In genomic region chr18:58195278-58195721, GRCh38 we compare ENCODE assay signal across 8 cellular contexts.
A peak's percentile ranks its signal among the peaks of the same experiment; 100 is the strongest.
DNase-seq lines count a peak whose midpoint lies in the region; ATAC-seq and TF ChIP-seq lines count a peak whose summit lies in the region.

No MANE protein-coding gene starts in this region.

- H3K9ac ChIP-seq in muscle layer of colon (ENCODE audit: low read length), result peak overlapping the region; percentile 83

- H3K4me3 Mint-ChIP-seq in CD8-positive, alpha-beta memory T cell, result peak overlapping the region; percentile 25 to 76 (median 74)

- no peaks in the 10 kb centered on the region for H3K27me3 ChIP-seq in CD8-positive, alpha-beta memory T cell (ENCODE audit: insufficient read depth, low read length, poor library complexity, severe bottlenecking)
- H3K27me3 ChIP-seq in muscle layer of colon (ENCODE audit: control insufficient read depth in 1 of 2, insufficient read depth in 2 of 2, low read length in 2 of 2) (no peaks in the 10 kb centered on the region), uterus (no peaks in the 10 kb centered on the region)

- peak in 1 of 5 donors; percentile 33 for DNase-seq in CD8-positive, alpha-beta memory T cell
- DNase-seq in SW480 (ENCODE audit: low spot score) (peak; percentile 47), choroid plexus epithelial cell (ENCODE audit: low read depth) (no peak), uterus (peak; percentile 24 to 28)

- peak overlapping the region in 1 of 8 donors; percentile 74 for H3K27ac Mint-ChIP-seq in CD8-positive, alpha-beta memory T cell

- no peaks in the 10 kb centered on the region for H3K9me3 ChIP-seq in CD8-positive, alpha-beta memory T cell (ENCODE audit: low read length)
- H3K9me3 ChIP-seq in muscle layer of colon (ENCODE audit: low read length), result no peaks in the 10 kb centered on the region
- H3K9me3 ChIP-seq in uterus, result no peaks in the 10 kb centered on the region

- H3K27ac ChIP-seq in CD8-positive, alpha-beta memory T cell (ENCODE audit: low read depth, low read length), result no peak overlapping the region
- H3K27ac ChIP-seq in muscle layer of colon (ENCODE audit: low read depth, low read length) (peak overlapping the region; percentile 59), uterus (peak overlapping the region; percentile 32 to 58)

- CTCF ChIA-PET in CD8-positive, alpha-beta memory T cell (lab: Charles Lee), result no interaction called here

- peak overlapping the region; percentile 49 for H3K4me3 ChIP-seq in CD8-positive, alpha-beta memory T cell (ENCODE audit: low read length)
- peak overlapping the region; percentile 59 for H3K4me3 ChIP-seq in choroid plexus epithelial cell (ENCODE audit: low read depth, low read length)
- peak overlapping the region; percentile 30 to 66 for H3K4me3 ChIP-seq in muscle layer of colon (ENCODE audit: low read depth in 1 of 2, low read length in 2 of 2)
- H3K4me3 ChIP-seq in uterus, result peak overlapping the region; percentile 32 to 39

- ATAC-seq in HG02759 (IDR thresholded peaks at IDR 0.05; ENCODE audit: unreplicated experiment) (peak; percentile 53), GM18870 (IDR thresholded peaks at IDR 0.05; ENCODE audit: unreplicated experiment) (no peak), GM18907 (IDR thresholded peaks at IDR 0.05; ENCODE audit: unreplicated experiment) (no peak)

- POLR2A ChIA-PET in CD8-positive, alpha-beta memory T cell (lab: Charles Lee), result no interaction called here

- H3K4me1 Mint-ChIP-seq in CD8-positive, alpha-beta memory T cell, result peaks cover 13 to 19% (median 18%) of the 10 kb centered on the region in 3 donors

- H3K4me1 ChIP-seq in CD8-positive, alpha-beta memory T cell (ENCODE audit: insufficient read depth, low read length), result peaks cover 15% of the 10 kb centered on the region
- H3K4me1 ChIP-seq in muscle layer of colon (ENCODE audit: insufficient read depth, low read length), result peaks cover 17% of the 10 kb centered on the region
- no peaks in the 10 kb centered on the region for H3K4me1 ChIP-seq in uterus

- TF ChIP-seq CTCF in choroid plexus epithelial cell (conservative IDR thresholded peaks at IDR 0.05; ENCODE audit: low read depth, low read length) (no peak), uterus (IDR thresholded peaks at IDR 0.05) (no peak)

- intact Hi-C loops in uterus (cut with DNase I; ENCODE audit: low total_unique reads), result no loop called here

- no peaks in the 10 kb centered on the region for H3K36me3 ChIP-seq in CD8-positive, alpha-beta memory T cell (ENCODE audit: insufficient read depth, low read length)
- no peaks in the 10 kb centered on the region for H3K36me3 ChIP-seq in muscle layer of colon (ENCODE audit: insufficient read depth, low read length)
- H3K36me3 ChIP-seq in uterus, result no peaks in the 10 kb centered on the region

- peaks cover 23 to 55% of the 10 kb centered on the region in 2 donors for H3K27me3 Mint-ChIP-seq in CD8-positive, alpha-beta memory T cell

- TF ChIP-seq POLR2A in uterus (IDR thresholded peaks at IDR 0.05), result no peak

- H3K36me3 Mint-ChIP-seq in CD8-positive, alpha-beta memory T cell, result no peaks in the 10 kb centered on the region

- no peaks in the 10 kb centered on the region for H3K9me3 Mint-ChIP-seq in CD8-positive, alpha-beta memory T cell
